1 cellular context compared by ENCODE assay signal in the genomic region with DNA sequence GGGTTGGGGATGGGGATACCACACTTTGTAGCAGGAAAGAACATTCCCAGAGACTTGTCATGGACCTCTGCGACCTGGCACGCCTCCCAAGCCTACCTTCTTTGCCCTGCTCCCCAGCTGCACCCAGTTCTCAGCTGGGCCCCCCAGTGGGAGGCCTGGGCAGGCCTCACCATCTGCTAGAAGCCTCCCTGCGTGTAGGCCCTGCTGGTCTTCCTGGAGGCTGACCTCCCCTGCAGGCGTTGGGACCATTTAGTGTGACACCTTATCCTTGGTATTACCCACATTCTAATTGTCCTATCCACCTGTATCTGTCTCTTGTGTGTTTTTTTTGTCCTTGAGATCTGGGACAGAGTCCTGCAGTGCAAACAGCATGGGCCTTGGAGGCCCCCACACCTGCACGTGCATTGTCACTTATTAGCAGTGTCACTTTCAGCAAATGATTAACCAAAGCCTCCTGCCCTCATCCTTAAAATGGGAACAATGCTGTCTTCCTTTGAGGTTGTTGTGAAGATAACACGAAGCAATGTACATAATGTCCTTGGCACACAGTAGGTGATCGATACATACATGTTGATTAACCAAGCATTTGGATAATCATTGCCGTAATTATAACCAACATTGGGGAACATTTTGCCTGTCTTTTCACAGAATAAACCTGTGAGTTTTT.
TF ChIP-seq lines count a peak whose summit lies in the region.

No MANE protein-coding gene starts in this region.

TF ChIP-seq in HepG2, 621 proteins besides CTCF, POLR2A, EP300 and RAD21 (continued from another document and continues in another):
- TF ChIP-seq, protein P1, sequence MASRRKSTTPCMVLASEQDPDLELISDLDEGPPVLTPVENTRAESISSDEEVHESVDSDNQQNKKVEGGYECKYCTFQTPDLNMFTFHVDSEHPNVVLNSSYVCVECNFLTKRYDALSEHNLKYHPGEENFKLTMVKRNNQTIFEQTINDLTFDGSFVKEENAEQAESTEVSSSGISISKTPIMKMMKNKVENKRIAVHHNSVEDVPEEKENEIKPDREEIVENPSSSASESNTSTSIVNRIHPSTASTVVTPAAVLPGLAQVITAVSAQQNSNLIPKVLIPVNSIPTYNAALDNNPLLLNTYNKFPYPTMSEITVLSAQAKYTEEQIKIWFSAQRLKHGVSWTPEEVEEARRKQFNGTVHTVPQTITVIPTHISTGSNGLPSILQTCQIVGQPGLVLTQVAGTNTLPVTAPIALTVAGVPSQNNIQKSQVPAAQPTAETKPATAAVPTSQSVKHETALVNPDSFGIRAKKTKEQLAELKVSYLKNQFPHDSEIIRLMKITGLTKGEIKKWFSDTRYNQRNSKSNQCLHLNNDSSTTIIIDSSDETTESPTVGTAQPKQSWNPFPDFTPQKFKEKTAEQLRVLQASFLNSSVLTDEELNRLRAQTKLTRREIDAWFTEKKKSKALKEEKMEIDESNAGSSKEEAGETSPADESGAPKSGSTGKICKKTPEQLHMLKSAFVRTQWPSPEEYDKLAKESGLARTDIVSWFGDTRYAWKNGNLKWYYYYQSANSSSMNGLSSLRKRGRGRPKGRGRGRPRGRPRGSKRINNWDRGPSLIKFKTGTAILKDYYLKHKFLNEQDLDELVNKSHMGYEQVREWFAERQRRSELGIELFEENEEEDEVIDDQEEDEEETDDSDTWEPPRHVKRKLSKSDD (CRISPR knock-in tag; IDR thresholded peaks at IDR 0.05; ENCODE audit: low read depth): no peak
- TF ChIP-seq MXD4 (CRISPR knock-in tag; IDR thresholded peaks at IDR 0.05) (peak; percentile 66), ZNF556 (CRISPR knock-in tag; IDR thresholded peaks at IDR 0.05; ENCODE audit: borderline replicate concordance) (0 out of 2 replicates have a peak, but pooled peaks have one; percentile 24), ZNF121 (CRISPR knock-in tag; IDR thresholded peaks at IDR 0.05) (peak; percentile 99), MXI1 (IDR thresholded peaks at IDR 0.05; ENCODE audit: borderline replicate concordance, low read depth, low read length) (0 out of 3 replicates have a peak, but pooled peaks have one; percentile 26), SP2 (CRISPR knock-in tag; IDR thresholded peaks at IDR 0.05) (no peak), RXRB (CRISPR knock-in tag; IDR thresholded peaks at IDR 0.05; ENCODE audit: borderline replicate concordance) (peak; percentile 80; the same call in 1 of the 2 replicates), ZBTB1 (CRISPR knock-in tag; IDR thresholded peaks at IDR 0.05; ENCODE audit: borderline replicate concordance) (no peak), KLF9 (CRISPR knock-in tag; IDR thresholded peaks at IDR 0.05; ENCODE audit: low read depth) (no peak), ZFP62 (CRISPR knock-in tag; IDR thresholded peaks at IDR 0.05) (no peak), ZNF234 (CRISPR knock-in tag; conservative IDR thresholded peaks at IDR 0.05) (no peak), KAT8 (CRISPR knock-in tag; IDR thresholded peaks at IDR 0.05) (peak; percentile 50; the same call in 1 of the 2 replicates), ZNF670 (CRISPR knock-in tag; IDR thresholded peaks at IDR 0.05; ENCODE audit: borderline replicate concordance) (no peak), ZFY (CRISPR knock-in tag; IDR thresholded peaks at IDR 0.05) (peak; percentile 45; the same call in 1 of the 2 replicates), ZNF282 (IDR thresholded peaks at IDR 0.05; ENCODE audit: partially characterized antibody) (no peak), THAP11 (CRISPR knock-in tag; IDR thresholded peaks at IDR 0.05) (peak; percentile 48; the same call in 1 of the 2 replicates), GABPA (IDR thresholded peaks at IDR 0.05; ENCODE audit: low read depth, low read length) (no peak), GABPA (CRISPR knock-in tag; IDR thresholded peaks at IDR 0.05; ENCODE audit: low read depth) (no peak), NR1H2 (CRISPR knock-in tag; IDR thresholded peaks at IDR 0.05; ENCODE audit: borderline replicate concordance, low read depth) (no peak), ZFP41 (CRISPR knock-in tag; IDR thresholded peaks at IDR 0.05; ENCODE audit: borderline replicate concordance) (no peak), JDP2 (CRISPR knock-in tag; IDR thresholded peaks at IDR 0.05; ENCODE audit: borderline replicate concordance) (peak; percentile 55; the same call in 1 of the 2 replicates), TBX3 (IDR thresholded peaks at IDR 0.05; ENCODE audit: borderline replicate concordance) (peak; percentile 86), ATF7-NPFF (CRISPR knock-in tag; IDR thresholded peaks at IDR 0.05; ENCODE audit: low read depth) (no peak), ZNF382 (CRISPR knock-in tag; IDR thresholded peaks at IDR 0.05; ENCODE audit: borderline replicate concordance) (no peak), ZNF709 (CRISPR knock-in tag; IDR thresholded peaks at IDR 0.05) (no peak), ZNF660 (CRISPR knock-in tag; IDR thresholded peaks at IDR 0.05; ENCODE audit: borderline replicate concordance, low read depth) (no peak), ZNF766 (CRISPR knock-in tag; IDR thresholded peaks at IDR 0.05; ENCODE audit: borderline replicate concordance) (no peak), RAD51 (IDR thresholded peaks at IDR 0.05; ENCODE audit: borderline replicate concordance) (no peak)
- TF ChIP-seq, protein P2, sequence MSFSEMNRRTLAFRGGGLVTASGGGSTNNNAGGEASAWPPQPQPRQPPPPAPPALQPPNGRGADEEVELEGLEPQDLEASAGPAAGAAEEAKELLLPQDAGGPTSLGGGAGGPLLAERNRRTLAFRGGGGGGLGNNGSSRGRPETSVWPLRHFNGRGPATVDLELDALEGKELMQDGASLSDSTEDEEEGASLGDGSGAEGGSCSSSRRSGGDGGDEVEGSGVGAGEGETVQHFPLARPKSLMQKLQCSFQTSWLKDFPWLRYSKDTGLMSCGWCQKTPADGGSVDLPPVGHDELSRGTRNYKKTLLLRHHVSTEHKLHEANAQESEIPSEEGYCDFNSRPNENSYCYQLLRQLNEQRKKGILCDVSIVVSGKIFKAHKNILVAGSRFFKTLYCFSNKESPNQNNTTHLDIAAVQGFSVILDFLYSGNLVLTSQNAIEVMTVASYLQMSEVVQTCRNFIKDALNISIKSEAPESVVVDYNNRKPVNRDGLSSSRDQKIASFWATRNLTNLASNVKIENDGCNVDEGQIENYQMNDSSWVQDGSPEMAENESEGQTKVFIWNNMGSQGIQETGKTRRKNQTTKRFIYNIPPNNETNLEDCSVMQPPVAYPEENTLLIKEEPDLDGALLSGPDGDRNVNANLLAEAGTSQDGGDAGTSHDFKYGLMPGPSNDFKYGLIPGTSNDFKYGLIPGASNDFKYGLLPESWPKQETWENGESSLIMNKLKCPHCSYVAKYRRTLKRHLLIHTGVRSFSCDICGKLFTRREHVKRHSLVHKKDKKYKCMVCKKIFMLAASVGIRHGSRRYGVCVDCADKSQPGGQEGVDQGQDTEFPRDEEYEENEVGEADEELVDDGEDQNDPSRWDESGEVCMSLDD (CRISPR knock-in tag; IDR thresholded peaks at IDR 0.05; ENCODE audit: borderline replicate concordance): 0 out of 2 replicates have a peak, but pooled peaks have one; percentile 75
- TF ChIP-seq, protein P3, sequence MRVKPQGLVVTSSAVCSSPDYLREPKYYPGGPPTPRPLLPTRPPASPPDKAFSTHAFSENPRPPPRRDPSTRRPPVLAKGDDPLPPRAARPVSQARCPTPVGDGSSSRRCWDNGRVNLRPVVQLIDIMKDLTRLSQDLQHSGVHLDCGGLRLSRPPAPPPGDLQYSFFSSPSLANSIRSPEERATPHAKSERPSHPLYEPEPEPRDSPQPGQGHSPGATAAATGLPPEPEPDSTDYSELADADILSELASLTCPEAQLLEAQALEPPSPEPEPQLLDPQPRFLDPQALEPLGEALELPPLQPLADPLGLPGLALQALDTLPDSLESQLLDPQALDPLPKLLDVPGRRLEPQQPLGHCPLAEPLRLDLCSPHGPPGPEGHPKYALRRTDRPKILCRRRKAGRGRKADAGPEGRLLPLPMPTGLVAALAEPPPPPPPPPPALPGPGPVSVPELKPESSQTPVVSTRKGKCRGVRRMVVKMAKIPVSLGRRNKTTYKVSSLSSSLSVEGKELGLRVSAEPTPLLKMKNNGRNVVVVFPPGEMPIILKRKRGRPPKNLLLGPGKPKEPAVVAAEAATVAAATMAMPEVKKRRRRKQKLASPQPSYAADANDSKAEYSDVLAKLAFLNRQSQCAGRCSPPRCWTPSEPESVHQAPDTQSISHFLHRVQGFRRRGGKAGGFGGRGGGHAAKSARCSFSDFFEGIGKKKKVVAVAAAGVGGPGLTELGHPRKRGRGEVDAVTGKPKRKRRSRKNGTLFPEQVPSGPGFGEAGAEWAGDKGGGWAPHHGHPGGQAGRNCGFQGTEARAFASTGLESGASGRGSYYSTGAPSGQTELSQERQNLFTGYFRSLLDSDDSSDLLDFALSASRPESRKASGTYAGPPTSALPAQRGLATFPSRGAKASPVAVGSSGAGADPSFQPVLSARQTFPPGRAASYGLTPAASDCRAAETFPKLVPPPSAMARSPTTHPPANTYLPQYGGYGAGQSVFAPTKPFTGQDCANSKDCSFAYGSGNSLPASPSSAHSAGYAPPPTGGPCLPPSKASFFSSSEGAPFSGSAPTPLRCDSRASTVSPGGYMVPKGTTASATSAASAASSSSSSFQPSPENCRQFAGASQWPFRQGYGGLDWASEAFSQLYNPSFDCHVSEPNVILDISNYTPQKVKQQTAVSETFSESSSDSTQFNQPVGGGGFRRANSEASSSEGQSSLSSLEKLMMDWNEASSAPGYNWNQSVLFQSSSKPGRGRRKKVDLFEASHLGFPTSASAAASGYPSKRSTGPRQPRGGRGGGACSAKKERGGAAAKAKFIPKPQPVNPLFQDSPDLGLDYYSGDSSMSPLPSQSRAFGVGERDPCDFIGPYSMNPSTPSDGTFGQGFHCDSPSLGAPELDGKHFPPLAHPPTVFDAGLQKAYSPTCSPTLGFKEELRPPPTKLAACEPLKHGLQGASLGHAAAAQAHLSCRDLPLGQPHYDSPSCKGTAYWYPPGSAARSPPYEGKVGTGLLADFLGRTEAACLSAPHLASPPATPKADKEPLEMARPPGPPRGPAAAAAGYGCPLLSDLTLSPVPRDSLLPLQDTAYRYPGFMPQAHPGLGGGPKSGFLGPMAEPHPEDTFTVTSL (CRISPR knock-in tag; IDR thresholded peaks at IDR 0.05; ENCODE audit: borderline replicate concordance): peak; percentile 88; the same call in 1 of the 2 replicates
- TF ChIP-seq, protein P4, sequence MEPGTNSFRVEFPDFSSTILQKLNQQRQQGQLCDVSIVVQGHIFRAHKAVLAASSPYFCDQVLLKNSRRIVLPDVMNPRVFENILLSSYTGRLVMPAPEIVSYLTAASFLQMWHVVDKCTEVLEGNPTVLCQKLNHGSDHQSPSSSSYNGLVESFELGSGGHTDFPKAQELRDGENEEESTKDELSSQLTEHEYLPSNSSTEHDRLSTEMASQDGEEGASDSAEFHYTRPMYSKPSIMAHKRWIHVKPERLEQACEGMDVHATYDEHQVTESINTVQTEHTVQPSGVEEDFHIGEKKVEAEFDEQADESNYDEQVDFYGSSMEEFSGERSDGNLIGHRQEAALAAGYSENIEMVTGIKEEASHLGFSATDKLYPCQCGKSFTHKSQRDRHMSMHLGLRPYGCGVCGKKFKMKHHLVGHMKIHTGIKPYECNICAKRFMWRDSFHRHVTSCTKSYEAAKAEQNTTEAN (CRISPR knock-in tag; conservative IDR thresholded peaks at IDR 0.05): 0 out of 2 replicates have a peak, but pooled peaks have one; percentile 24
- TF ChIP-seq, protein P5, sequence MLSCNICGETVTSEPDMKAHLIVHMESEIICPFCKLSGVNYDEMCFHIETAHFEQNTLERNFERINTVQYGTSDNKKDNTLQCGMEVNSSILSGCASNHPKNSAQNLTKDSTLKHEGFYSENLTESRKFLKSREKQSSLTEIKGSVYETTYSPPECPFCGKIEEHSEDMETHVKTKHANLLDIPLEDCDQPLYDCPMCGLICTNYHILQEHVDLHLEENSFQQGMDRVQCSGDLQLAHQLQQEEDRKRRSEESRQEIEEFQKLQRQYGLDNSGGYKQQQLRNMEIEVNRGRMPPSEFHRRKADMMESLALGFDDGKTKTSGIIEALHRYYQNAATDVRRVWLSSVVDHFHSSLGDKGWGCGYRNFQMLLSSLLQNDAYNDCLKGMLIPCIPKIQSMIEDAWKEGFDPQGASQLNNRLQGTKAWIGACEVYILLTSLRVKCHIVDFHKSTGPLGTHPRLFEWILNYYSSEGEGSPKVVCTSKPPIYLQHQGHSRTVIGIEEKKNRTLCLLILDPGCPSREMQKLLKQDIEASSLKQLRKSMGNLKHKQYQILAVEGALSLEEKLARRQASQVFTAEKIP (CRISPR knock-in tag; IDR thresholded peaks at IDR 0.05; ENCODE audit: borderline replicate concordance): no peak
- TF ChIP-seq, protein P6, sequence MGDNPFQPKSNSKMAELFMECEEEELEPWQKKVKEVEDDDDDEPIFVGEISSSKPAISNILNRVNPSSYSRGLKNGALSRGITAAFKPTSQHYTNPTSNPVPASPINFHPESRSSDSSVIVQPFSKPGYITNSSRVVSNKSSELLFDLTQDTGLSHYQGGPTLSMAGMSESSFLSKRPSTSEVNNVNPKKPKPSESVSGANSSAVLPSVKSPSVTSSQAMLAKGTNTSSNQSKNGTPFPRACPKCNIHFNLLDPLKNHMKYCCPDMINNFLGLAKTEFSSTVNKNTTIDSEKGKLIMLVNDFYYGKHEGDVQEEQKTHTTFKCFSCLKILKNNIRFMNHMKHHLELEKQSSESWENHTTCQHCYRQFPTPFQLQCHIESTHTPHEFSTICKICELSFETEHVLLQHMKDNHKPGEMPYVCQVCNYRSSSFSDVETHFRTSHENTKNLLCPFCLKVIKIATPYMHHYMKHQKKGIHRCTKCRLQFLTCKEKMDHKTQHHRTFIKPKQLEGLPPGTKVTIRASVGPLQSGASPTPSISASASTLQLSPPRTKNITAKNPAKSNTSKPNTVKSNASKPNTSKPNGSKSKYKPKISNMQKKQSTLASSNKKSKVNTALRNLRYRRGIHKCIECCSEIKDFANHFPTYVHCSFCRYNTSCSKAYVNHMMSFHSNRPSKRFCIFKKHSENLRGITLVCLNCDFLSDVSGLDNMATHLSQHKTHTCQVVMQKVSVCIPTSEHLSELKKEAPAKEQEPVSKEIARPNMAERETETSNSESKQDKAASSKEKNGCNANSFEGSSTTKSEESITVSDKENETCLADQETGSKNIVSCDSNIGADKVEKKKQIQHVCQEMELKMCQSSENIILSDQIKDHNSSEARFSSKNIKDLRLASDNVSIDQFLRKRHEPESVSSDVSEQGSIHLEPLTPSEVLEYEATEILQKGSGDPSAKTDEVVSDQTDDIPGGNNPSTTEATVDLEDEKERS (CRISPR knock-in tag; IDR thresholded peaks at IDR 0.05): no peak
- TF ChIP-seq, protein P7, sequence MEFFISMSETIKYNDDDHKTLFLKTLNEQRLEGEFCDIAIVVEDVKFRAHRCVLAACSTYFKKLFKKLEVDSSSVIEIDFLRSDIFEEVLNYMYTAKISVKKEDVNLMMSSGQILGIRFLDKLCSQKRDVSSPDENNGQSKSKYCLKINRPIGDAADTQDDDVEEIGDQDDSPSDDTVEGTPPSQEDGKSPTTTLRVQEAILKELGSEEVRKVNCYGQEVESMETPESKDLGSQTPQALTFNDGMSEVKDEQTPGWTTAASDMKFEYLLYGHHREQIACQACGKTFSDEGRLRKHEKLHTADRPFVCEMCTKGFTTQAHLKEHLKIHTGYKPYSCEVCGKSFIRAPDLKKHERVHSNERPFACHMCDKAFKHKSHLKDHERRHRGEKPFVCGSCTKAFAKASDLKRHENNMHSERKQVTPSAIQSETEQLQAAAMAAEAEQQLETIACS (CRISPR knock-in tag; IDR thresholded peaks at IDR 0.05): no peak
- TF ChIP-seq, protein P8, sequence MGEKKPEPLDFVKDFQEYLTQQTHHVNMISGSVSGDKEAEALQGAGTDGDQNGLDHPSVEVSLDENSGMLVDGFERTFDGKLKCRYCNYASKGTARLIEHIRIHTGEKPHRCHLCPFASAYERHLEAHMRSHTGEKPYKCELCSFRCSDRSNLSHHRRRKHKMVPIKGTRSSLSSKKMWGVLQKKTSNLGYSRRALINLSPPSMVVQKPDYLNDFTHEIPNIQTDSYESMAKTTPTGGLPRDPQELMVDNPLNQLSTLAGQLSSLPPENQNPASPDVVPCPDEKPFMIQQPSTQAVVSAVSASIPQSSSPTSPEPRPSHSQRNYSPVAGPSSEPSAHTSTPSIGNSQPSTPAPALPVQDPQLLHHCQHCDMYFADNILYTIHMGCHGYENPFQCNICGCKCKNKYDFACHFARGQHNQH (CRISPR knock-in tag; IDR thresholded peaks at IDR 0.05): 0 out of 2 replicates have a peak, but pooled peaks have one; percentile 38
